8 cellular contexts compared by ENCODE assay signal in the genomic region with DNA sequence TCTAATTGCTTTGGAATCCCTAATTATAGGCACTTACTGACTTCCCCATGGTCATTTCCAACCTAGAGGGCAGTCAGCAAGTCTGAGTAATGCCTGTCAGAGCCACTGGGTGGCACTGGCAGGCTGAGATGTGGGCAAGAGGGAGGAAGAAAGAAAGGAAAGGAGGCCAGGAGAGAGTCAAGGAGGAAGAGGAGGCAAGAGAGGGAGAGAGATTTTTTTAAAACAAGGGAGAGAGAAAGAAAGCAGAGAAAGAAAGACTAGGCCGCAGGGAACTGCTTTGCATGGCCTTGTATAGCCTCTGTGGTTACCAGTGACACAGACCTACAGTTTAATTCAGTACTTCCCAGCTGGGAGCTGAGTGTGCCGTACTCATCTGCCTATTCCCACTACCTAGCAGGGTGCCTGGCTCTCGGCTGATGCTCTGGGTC.
A peak's percentile ranks its signal among the peaks of the same experiment; 100 is the strongest.
DNase-seq lines count a peak whose midpoint lies in the region; ATAC-seq lines count a peak whose summit lies in the region.

No MANE protein-coding gene starts in this region.

- H3K9me3 Mint-ChIP-seq in memory B cell = no peaks in the 10 kb centered on the region
- no peaks in the 10 kb centered on the region for H3K9me3 Mint-ChIP-seq in stimulated activated memory B cell treated with anti-CD40 and anti-IgM and Interleukin-4, amounts not matched to agents 10 μg/mL and 1 μg/mL and 100 μg/mL, for 72 hours

- H3K36me3 Mint-ChIP-seq in memory B cell = no peaks in the 10 kb centered on the region
- no peaks in the 10 kb centered on the region for H3K36me3 Mint-ChIP-seq in stimulated activated memory B cell treated with anti-CD40 and anti-IgM and Interleukin-4, amounts not matched to agents 10 μg/mL and 1 μg/mL and 100 μg/mL, for 72 hours

- DNase-seq in NCI-H1092 treated with DMSO at 0.1 percent for 48 hours (lab: John Stamatoyannopoulos, UW) (peak; percentile 4), NCI-H1092 (lab: John Stamatoyannopoulos, UW) (no peak), HAP-1 (ENCODE audit: low spot score in 2 of 2) (peak; percentile 62 to 71), NCI-H1105 (lab: John Stamatoyannopoulos, UW) (peak; percentile 17), memory B cell (ENCODE audit: low spot score in 2 of 2) (peak; percentile 34 to 46)
- peak; percentile 41 for DNase-seq in activated CD4-positive, alpha-beta T cell treated with anti-CD3 and anti-CD28 coated beads, Interleukin-2, amount 50 U/mL, for 4 hours
- DNase-seq in effector CD4-positive, alpha-beta T cell = peak; percentile 19

- H3K4me3 Mint-ChIP-seq in memory B cell = no peak overlapping the region
- no peak overlapping the region for H3K4me3 Mint-ChIP-seq in stimulated activated memory B cell treated with anti-CD40 and anti-IgM and Interleukin-4, amounts not matched to agents 10 μg/mL and 1 μg/mL and 100 μg/mL, for 72 hours

- peak; percentile 87 for ATAC-seq in memory B cell (ENCODE audit: low read depth)
- ATAC-seq in stimulated activated memory B cell treated with anti-CD40 and anti-IgM and Interleukin-4, amounts not matched to agents 10 μg/mL and 1 μg/mL and 100 μg/mL, for 72 hours = peak; percentile 80

- H3K4me1 ChIP-seq in HAP-1 = no peaks in the 10 kb centered on the region

- no peaks in the 10 kb centered on the region for H3K27me3 Mint-ChIP-seq in memory B cell
- H3K27me3 Mint-ChIP-seq in stimulated activated memory B cell treated with anti-CD40 and anti-IgM and Interleukin-4, amounts not matched to agents 10 μg/mL and 1 μg/mL and 100 μg/mL, for 72 hours = no peaks in the 10 kb centered on the region

- peak overlapping the region; percentile 0 for H3K27ac Mint-ChIP-seq in memory B cell
- peak overlapping the region; percentile 36 for H3K27ac Mint-ChIP-seq in stimulated activated memory B cell treated with anti-CD40 and anti-IgM and Interleukin-4, amounts not matched to agents 10 μg/mL and 1 μg/mL and 100 μg/mL, for 72 hours

- in situ Hi-C loops in HAP-1 (cut with MboI; ENCODE audit: low sequenced_read_pairs) = loop anchor here (10.0 kb wide), 1 partner anchor 159 kb away; no protein-coding TSS in a partner anchor

- no peak overlapping the region for H3K4me3 ChIP-seq in HAP-1

- H3K4me1 Mint-ChIP-seq in memory B cell = peaks cover 10% of the 10 kb centered on the region
- H3K4me1 Mint-ChIP-seq in stimulated activated memory B cell treated with anti-CD40 and anti-IgM and Interleukin-4, amounts not matched to agents 10 μg/mL and 1 μg/mL and 100 μg/mL, for 72 hours = peaks cover 7% of the 10 kb centered on the region

- H3K36me3 ChIP-seq in HAP-1 (replicated peaks) = no peaks in the 10 kb centered on the region

- H3K27me3 ChIP-seq in HAP-1 (ENCODE audit: low read depth) = peaks cover 11% of the 10 kb centered on the region

- H3K9me3 ChIP-seq in HAP-1 = no peaks in the 10 kb centered on the region
